8 cellular contexts compared by ENCODE assay signal in the genomic region with DNA sequence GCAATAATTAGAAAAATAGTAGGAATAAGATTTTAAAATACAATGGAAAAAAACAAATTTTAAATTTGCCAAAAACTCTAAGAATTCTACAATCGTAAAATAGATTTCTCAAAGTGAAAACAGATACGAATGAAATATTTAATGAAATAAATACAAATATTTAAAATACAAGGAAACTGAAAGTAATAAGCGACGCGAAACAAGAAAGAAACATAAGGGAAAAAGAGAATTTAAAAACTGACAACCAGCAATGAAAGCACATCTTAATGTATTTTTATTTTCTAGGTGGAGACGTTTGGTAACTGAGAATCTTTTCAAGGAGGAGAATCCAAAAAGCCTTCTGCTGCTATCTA. TPM values are rescaled to one million over a fixed set of nuclear protein-coding genes. Genes with fewer than 3 reads are reported as not detected.
DNase-seq lines count a peak whose midpoint lies in the region; ATAC-seq, FAIRE-seq and TF ChIP-seq lines count a peak whose summit lies in the region.

No MANE protein-coding gene starts in this region.

- peak overlapping the region; percentile 72 for H3K4me3 ChIP-seq in GM12875 (ENCODE audit: low read depth, low read length)
- peak overlapping the region; percentile 56 for H3K4me3 ChIP-seq in SU-DHL-6 (ENCODE audit: insufficient read depth, low read length, poor library complexity, severe bottlenecking)
- H3K4me3 ChIP-seq in fibroblast of the aortic adventitia (ENCODE audit: low read depth, low read length), result peak overlapping the region; percentile 79
- H3K4me3 ChIP-seq in skeletal muscle cell (ENCODE audit: low read depth, low read length), result peak overlapping the region; percentile 62

- intact Hi-C loops in head of caudate nucleus (cut with DNase I), result loop anchor here (2.0 kb wide), 1 partner anchor 44 kb away; no protein-coding TSS in a partner anchor

- H3K4me2 ChIP-seq in SU-DHL-6 (ENCODE audit: low read depth, low read length, poor library complexity, severe bottlenecking), result peak overlapping the region; percentile 67

- H3K9ac ChIP-seq in SU-DHL-6 (ENCODE audit: low read length), result peak overlapping the region; percentile 69

- H3K27ac ChIP-seq in SU-DHL-6 (ENCODE audit: low read depth, low read length), result no peak overlapping the region

- no peaks in the 10 kb centered on the region for H3K9me3 ChIP-seq in SU-DHL-6 (ENCODE audit: insufficient read depth, low read length)

- TF ChIP-seq CTCF in GM12875 (IDR thresholded peaks at IDR 0.05; ENCODE audit: borderline replicate concordance, insufficient read depth, low read depth, low read length) (no peak), SU-DHL-6 (IDR thresholded peaks at IDR 0.05; ENCODE audit: insufficient read depth, low read length, poor library complexity, severe bottlenecking) (no peak), fibroblast of the aortic adventitia (IDR thresholded peaks at IDR 0.05; ENCODE audit: insufficient read depth, low read length) (no peak), D721Med (IDR thresholded peaks at IDR 0.05; ENCODE audit: insufficient read depth, missing control alignments) (no peak)

- H2AFZ ChIP-seq in SU-DHL-6 (ENCODE audit: low read depth, low read length, severe bottlenecking), result peak overlapping the region; percentile 27

- FAIRE-seq in D721Med (lab: Jason Lieb, UNC), result no peak

- H3K27me3 ChIP-seq in SU-DHL-6 (ENCODE audit: low read length), result no peaks in the 10 kb centered on the region

- DNase-seq in fibroblast of the aortic adventitia (ENCODE audit: low read depth), result no peak
- no peak for DNase-seq in skeletal muscle cell (ENCODE audit: low read depth)
- no peak for DNase-seq in D721Med (ENCODE audit: insufficient read length, low spot score)
- no peak for DNase-seq in head of caudate nucleus
- DNase-seq in kidney tubule cell (ENCODE audit: low spot score), result no peak

- H3K36me3 ChIP-seq in SU-DHL-6 (ENCODE audit: low read length), result no peaks in the 10 kb centered on the region

- no peaks in the 10 kb centered on the region; the same call in 1 of the 2 replicates for H3K79me2 ChIP-seq in SU-DHL-6 (ENCODE audit: insufficient read depth, low read length)

- no peaks in the 10 kb centered on the region for H3K9me2 ChIP-seq in SU-DHL-6 (replicated peaks; ENCODE audit: insufficient read depth, low read length)

- no peaks in the 10 kb centered on the region for H4K20me1 ChIP-seq in SU-DHL-6 (ENCODE audit: low read depth, low read length)

- ATAC-seq in HG02623 (IDR thresholded peaks at IDR 0.05; ENCODE audit: unreplicated experiment), result no peak

- peaks cover 27% of the 10 kb centered on the region for H3F3A ChIP-seq in SU-DHL-6 (ENCODE audit: insufficient read depth)

RNA-seq across cellular contexts. Expression of a gene that starts 1.0 kb away (rescaled TPM):
- total RNA-seq in fibroblast of the aortic adventitia (ENCODE audit: low replicate concordance), result 3.0 and 3.4 TPM in 2 replicates
